In the genomic region with DNA sequence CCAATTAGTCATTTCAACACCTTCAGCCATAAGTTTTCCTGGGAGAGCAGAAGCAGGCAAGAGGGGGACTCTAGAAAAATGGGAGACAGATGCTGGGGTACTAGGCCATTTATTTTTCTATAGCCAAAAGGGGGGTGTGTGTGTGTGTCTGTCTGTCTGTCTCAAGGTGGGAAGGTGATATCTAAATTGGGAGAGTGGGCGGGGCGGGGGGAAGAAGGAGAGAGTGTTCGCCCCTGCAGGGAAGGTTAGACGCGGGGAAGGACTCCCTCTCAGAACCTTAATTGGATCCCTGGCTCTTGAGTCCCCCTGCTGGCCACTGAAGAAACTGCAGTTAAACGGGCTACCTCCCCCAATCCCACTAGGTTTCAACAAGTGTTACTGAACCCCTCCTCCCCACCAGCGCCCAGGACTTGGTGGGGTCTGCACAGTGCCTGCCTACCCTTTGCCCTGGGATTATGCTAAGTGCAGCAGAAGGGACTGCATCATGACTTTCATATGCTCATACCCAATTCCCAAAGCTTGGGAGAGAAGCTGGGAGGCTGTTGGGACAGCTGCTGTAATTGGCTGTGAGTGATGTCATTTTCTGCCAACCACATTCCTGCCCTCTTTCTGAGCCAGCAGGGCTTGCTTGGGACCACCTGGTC, we compare ENCODE assay signal across 8 cellular contexts. TPM values are rescaled to one million over a fixed set of nuclear protein-coding genes. Genes with fewer than 3 reads are reported as not detected.
DNase-seq lines count a peak whose midpoint lies in the region; ATAC-seq and TF ChIP-seq lines count a peak whose summit lies in the region.

No MANE protein-coding gene starts in this region.

- POLR2A ChIA-PET in IMR-90 (lab: Charles Lee; ENCODE audit: unreplicated experiment), result no interaction called here

- no peaks in the 10 kb centered on the region for H3K4me1 ChIP-seq in IMR-90 (ENCODE audit: control insufficient read depth, insufficient read depth, low read length)
- no peaks in the 10 kb centered on the region for H3K4me1 ChIP-seq in osteoblast (ENCODE audit: insufficient read depth, low read length)
- no peaks in the 10 kb centered on the region for H3K4me1 ChIP-seq in thyroid gland

- in situ Hi-C loops in IMR-90 (cut with MboI; ENCODE audit: low sequenced_read_pairs), result loop anchor here (5.0 kb wide), 2 partner anchors 170 to 220 kb away; no protein-coding TSS in a partner anchor

- H2BK20ac ChIP-seq in IMR-90 (ENCODE audit: low read depth, low read length), result no peak overlapping the region

- no peaks in the 10 kb centered on the region for H3K9me1 ChIP-seq in IMR-90 (ENCODE audit: insufficient read depth, low read length)

- H4K8ac ChIP-seq in IMR-90 (ENCODE audit: low read depth in 2 of 2, low read length in 2 of 2), result no peak overlapping the region

- H2AK5ac ChIP-seq in IMR-90 (ENCODE audit: low read depth, low read length), result no peak overlapping the region

- no peak overlapping the region for H3K4ac ChIP-seq in IMR-90 (ENCODE audit: low read depth, low read length)

- TF ChIP-seq POLR2A in IMR-90 (IDR thresholded peaks at IDR 0.05; ENCODE audit: low read depth, low read length) (0 out of 2 replicates have a peak, but pooled peaks have one; percentile 35), thyroid gland (IDR thresholded peaks at IDR 0.05) (no peak)

- H2AK9ac ChIP-seq in IMR-90 (replicated peaks; ENCODE audit: low read depth, low read length, poor library complexity), result peak overlapping the region; percentile 76

- no peak overlapping the region for H3K9ac ChIP-seq in IMR-90 (ENCODE audit: low read depth, low read length)

- ATAC-seq in IMR-90 (ENCODE audit: low read depth) (peak; percentile 97), GM18873 (IDR thresholded peaks at IDR 0.05; ENCODE audit: low FRiP score, unreplicated experiment) (no peak)

- no CpG with 5 or more reads among the region's 7 CpGs for WGBS in IMR-90 (ENCODE audit: extremely low coverage in 2 of 2, insufficient read length in 1 of 2), 2 experiments
- 6 to 11% methylated on average over 7 of the region's 7 CpGs for WGBS in thyroid gland, 2 donors

- H3K23ac ChIP-seq in IMR-90 (ENCODE audit: low read depth, low read length), result no peak overlapping the region

- no peaks in the 10 kb centered on the region for H3K79me2 ChIP-seq in osteoblast (ENCODE audit: insufficient read depth, low read length)

- peak overlapping the region; percentile 56 for H2AFZ ChIP-seq in IMR-90 (replicated peaks; ENCODE audit: low read length, poor library complexity)
- no peak overlapping the region for H2AFZ ChIP-seq in osteoblast (ENCODE audit: low read length)

- no peaks in the 10 kb centered on the region for H3K79me1 ChIP-seq in IMR-90 (ENCODE audit: low read depth in 1 of 2, low read length in 2 of 2)

- H3K27me3 ChIP-seq in IMR-90 (ENCODE audit: control insufficient read depth, insufficient read depth, low read length) (no peaks in the 10 kb centered on the region), osteoblast (ENCODE audit: insufficient read depth, low read length) (no peaks in the 10 kb centered on the region), thyroid gland (no peaks in the 10 kb centered on the region)

- H3K56ac ChIP-seq in IMR-90 (ENCODE audit: extremely low read depth, insufficient read depth, low read length), result no peak overlapping the region

- dilution Hi-C loops in IMR-90 (cut with HindIII; ENCODE audit: low sequenced_read_pairs, unreplicated experiment), result no loop called here

- H4K5ac ChIP-seq in IMR-90 (ENCODE audit: low read depth, low read length), result no peak overlapping the region

- no peak overlapping the region for H3K27ac ChIP-seq in IMR-90 (ENCODE audit: insufficient read depth, low read length)
- H3K27ac ChIP-seq in osteoblast (ENCODE audit: low read depth, low read length), result no peak overlapping the region
- no peak overlapping the region for H3K27ac ChIP-seq in thyroid gland

- TF ChIP-seq CTCF in IMR-90 (conservative IDR thresholded peaks at IDR 0.05; ENCODE audit: low read depth, low read length) (peak; percentile 98), fibroblast of villous mesenchyme (IDR thresholded peaks at IDR 0.05; ENCODE audit: insufficient read depth, low read depth, low read length) (peak; percentile 91), osteoblast (IDR thresholded peaks at IDR 0.05; ENCODE audit: extremely low read depth, low read depth, low read length) (peak; percentile 95), thyroid gland (IDR thresholded peaks at IDR 0.05) (peak; percentile 85 to 96 (median 92))

- no peak overlapping the region for H3K18ac ChIP-seq in IMR-90 (ENCODE audit: low read depth, low read length)

- H3K14ac ChIP-seq in IMR-90 (replicated peaks; ENCODE audit: low read depth, low read length), result no peak overlapping the region

- intact Hi-C loops in IMR-90 (cut with micrococcal nuclease) (loop anchor here (1.0 to 2.0 kb wide), 4 partner anchors 45 to 223 kb away; partner anchors contain the start of gene FOXP4), thyroid gland (cut with DNase I) (loop anchor here (2.0 to 5.0 kb wide), 2 partner anchors 129 to 220 kb away; no protein-coding TSS in a partner anchor)

- H2BK5ac ChIP-seq in IMR-90 (ENCODE audit: low read depth, low read length, poor library complexity, severe bottlenecking), result no peak overlapping the region

- no peak overlapping the region for H3K4me2 ChIP-seq in IMR-90 (ENCODE audit: low read depth, low read length)
- no peak overlapping the region for H3K4me2 ChIP-seq in osteoblast (ENCODE audit: insufficient read depth, low read length)

- H4K20me1 ChIP-seq in IMR-90 (ENCODE audit: insufficient read depth, low read length) (peaks cover 6% of the 10 kb centered on the region), osteoblast (ENCODE audit: insufficient read depth, low read length) (peaks cover 3% of the 10 kb centered on the region)

- no peak overlapping the region for H4K91ac ChIP-seq in IMR-90 (ENCODE audit: insufficient read depth, low read depth, low read length)

- TF ChIP-seq RAD21 in IMR-90 (IDR thresholded peaks at IDR 0.05; ENCODE audit: low read length), result peak; percentile 97

- no peak overlapping the region for H2BK120ac ChIP-seq in IMR-90 (ENCODE audit: low read depth, low read length)

- H3K9me3 ChIP-seq in IMR-90 (ENCODE audit: control insufficient read depth, insufficient read depth, low read length) (no peaks in the 10 kb centered on the region), osteoblast (ENCODE audit: low read depth, low read length) (no peaks in the 10 kb centered on the region), thyroid gland (no peaks in the 10 kb centered on the region)

- no peak overlapping the region for H2BK15ac ChIP-seq in IMR-90 (ENCODE audit: low read depth, low read length)

- CTCF ChIA-PET in IMR-90 (lab: Yijun Ruan, JAX), result interaction anchor here (0.6 to 1.0 kb wide), 8 partner anchors 10 to 297 kb away, joined by 3 to 5 read pairs (median 3); no protein-coding TSS in a partner anchor

- H3K36me3 ChIP-seq in IMR-90 (ENCODE audit: control insufficient read depth, insufficient read depth, low read length) (peaks cover 34% of the 10 kb centered on the region), osteoblast (ENCODE audit: insufficient read depth, low read length) (no peaks in the 10 kb centered on the region), thyroid gland (peaks cover 34 to 44% of the 10 kb centered on the region in 2 donors)

- peak; percentile 87 for DNase-seq in D341Med (ENCODE audit: low spot score)
- DNase-seq in IMR-90, result peak; percentile 45
- DNase-seq in RPMI8226, result peak; percentile 69
- peak; percentile 61 to 74 for DNase-seq in activated T-helper 1 cell treated with anti-CD3 and anti-CD28 coated beads, Interleukin-2, amount 50 U/mL, for 16 hours (ENCODE audit: low read depth in 1 of 2, low spot score in 1 of 2)
- peak; percentile 70 for DNase-seq in fibroblast of villous mesenchyme (ENCODE audit: low read depth)
- peak; percentile 99 for DNase-seq in osteoblast (ENCODE audit: insufficient read length, low spot score, missing footprints)
- DNase-seq in thyroid gland, result peak; percentile 71 to 74

- no TSS peak for BruUV-seq in IMR-90 (replicated peaks; lab: Mats Ljungman, UMichigan)

- H3K4me3 ChIP-seq in IMR-90 (ENCODE audit: insufficient read depth, low read depth, low read length) (no peak overlapping the region), fibroblast of villous mesenchyme (ENCODE audit: low read depth, low read length) (no peak overlapping the region), osteoblast (ENCODE audit: insufficient read depth, low read length) (no peak overlapping the region), thyroid gland (replicated peaks in 1 of 3) (no peak overlapping the region)

TF ChIP-seq in IMR-90, 13 proteins besides CTCF, POLR2A, EP300 and RAD21 (continues in another document):
- 0 out of 2 replicates have a peak, but pooled peaks have one; percentile 13 for TF ChIP-seq MAZ (IDR thresholded peaks at IDR 0.05; ENCODE audit: borderline replicate concordance, low read depth, low read length)
- TF ChIP-seq ELK1 (IDR thresholded peaks at IDR 0.05; ENCODE audit: borderline replicate concordance, low read depth, low read length), result no peak
- no peak for TF ChIP-seq CEBPB (IDR thresholded peaks at IDR 0.05; ENCODE audit: low read depth, low read length)
- no peak for TF ChIP-seq MAFK (IDR thresholded peaks at IDR 0.05; ENCODE audit: low read depth, low read length)
- no peak for TF ChIP-seq RFX5 (IDR thresholded peaks at IDR 0.05; ENCODE audit: low read depth, low read length)
- peak; percentile 95 for TF ChIP-seq SMC3 (IDR thresholded peaks at IDR 0.05; ENCODE audit: low read depth, low read length)
- TF ChIP-seq NFE2L2 (IDR thresholded peaks at IDR 0.05; ENCODE audit: low read depth, low read length), result no peak

RNA-seq across cellular contexts. Expression of gene FOXP4, which starts 45.8 kb away (rescaled TPM):
- 0.72 and 0.83 TPM in 2 replicates for total RNA-seq in IMR-90 (2012; rRNA removed)
- polyA plus RNA-seq in IMR-90 (2012; rRNA removed), result 9.5 and 10.4 TPM in 2 replicates
- polyA plus RNA-seq in IMR-90 (2012; cell fraction: cytosol; rRNA removed), result 6.0 and 13.9 TPM in 2 replicates
- polyA plus RNA-seq in IMR-90 (2012; cell fraction: nucleus; rRNA removed; ENCODE audit: low replicate concordance), result 9.7 and 21.6 TPM in 2 replicates
- total RNA-seq in fibroblast of villous mesenchyme, result 2.2 and 4.5 TPM in 2 replicates
- 2.9 and 3.3 TPM in 2 replicates for total RNA-seq in osteoblast
- 10 to 100 TPM; 12.6 to 42.4 (median 23.7) TPM for total RNA-seq in thyroid gland

RNA-seq across cellular contexts. Expression of gene MDFI, which starts 46.3 kb away (rescaled TPM):
- 0.18 and 0.28 TPM in 2 replicates for total RNA-seq in IMR-90 (2012; rRNA removed)
- polyA plus RNA-seq in IMR-90 (2012; rRNA removed), result 0.29 and 0.36 TPM in 2 replicates
- 0.21 and 0.36 TPM in 2 replicates for polyA plus RNA-seq in IMR-90 (2012; cell fraction: cytosol; rRNA removed)
- 0.08 and 0.32 TPM in 2 replicates for polyA plus RNA-seq in IMR-90 (2012; cell fraction: nucleus; rRNA removed; ENCODE audit: low replicate concordance)
- not detected in 2 replicates for total RNA-seq in fibroblast of villous mesenchyme
- 0.72 and 5.3 TPM in 2 replicates for total RNA-seq in osteoblast
- total RNA-seq in thyroid gland, result 1 to 10 TPM; 2.9 to 9.3 (median 6.5) TPM

Comparison
In these comparisons a context has a peak if more than half of its experiments do, and no peak if none do; other contexts are left out.
1. DNase-seq: peak in every context shown above with its lines; median percentile 99 in osteoblast; 87 in D341Med; 72 in thyroid gland; 70 in fibroblast of villous mesenchyme; 69 in RPMI8226; 68 in activated T-helper 1 cell treated with anti-CD3 and anti-CD28 coated beads, Interleukin-2, amount 50 U/mL, for 16 hours; 45 in IMR-90.